30 cellular contexts compared by ENCODE assay signal in the genomic region with DNA sequence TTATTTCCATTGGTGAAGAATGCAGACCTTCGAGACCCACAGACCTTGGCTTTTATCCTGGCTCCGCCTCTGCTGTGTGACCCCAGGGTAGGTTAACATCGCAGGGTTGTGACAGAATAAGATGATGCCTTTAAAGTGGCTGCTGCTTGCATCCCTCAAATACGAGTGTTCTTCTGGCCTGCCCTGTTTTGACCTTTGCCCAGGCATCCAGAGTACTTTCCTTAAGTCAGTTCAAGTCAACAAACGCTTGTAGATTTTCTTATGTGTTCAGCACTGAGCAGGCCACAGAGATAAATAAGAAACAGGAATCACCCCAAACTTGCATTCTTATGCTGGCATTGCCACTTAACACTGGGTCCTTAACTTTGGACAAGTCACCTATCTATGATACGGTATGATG. TPM values are rescaled to one million over a fixed set of nuclear protein-coding genes. Genes with fewer than 3 reads are reported as not detected.
"Had no signal": no experiment of that assay in that cellular context is flagged by ENCODE, and none has a peak within 500 bp of the region (broad histone marks: within the 10 kb centered on the region; RNA-seq: fewer than 3 reads in every experiment).

No MANE protein-coding gene starts in this region.

- H3K4me1 Mint-ChIP-seq: natural killer cell; stimulated activated naive CD8-positive, alpha-beta T cell treated with anti-CD3 and anti-CD28 coated beads, Interleukin-15, amount 100 ng/mL, for 72 hours had no signal

- H3K4me3 Mint-ChIP-seq: mesothelial cell of epicardium; naive B cell; natural killer cell; nephron progenitor cell; neural progenitor cell; stimulated activated naive CD8-positive, alpha-beta T cell treated with anti-CD3 and anti-CD28 coated beads, Interleukin-15, amount 100 ng/mL, for 72 hours; type B pancreatic cell had no signal

- H3K27me3 Mint-ChIP-seq: naive B cell; progenitor cell of endocrine pancreas; stimulated activated naive CD8-positive, alpha-beta T cell treated with anti-CD3 and anti-CD28 coated beads, Interleukin-15, amount 100 ng/mL, for 72 hours; type B pancreatic cell had no signal

- H3K9ac ChIP-seq: neural progenitor cell had no signal

- FAIRE-seq: keratinocyte had no signal

- H3K27me3 ChIP-seq: left lung, neural progenitor cell, neutrophil, ovary, right atrium auricular region, right lobe of liver, tibial nerve, vagina had no signal

- H3K4me1 ChIP-seq: left lung, lower lobe of right lung, neural progenitor cell, right atrium auricular region, vagina had no signal

- H2AFZ ChIP-seq: neural progenitor cell had no signal

- H3K4me3 ChIP-seq: left lung, lower lobe of right lung, neural progenitor cell, ovary, right atrium auricular region, right lobe of liver, tibial nerve, vagina had no signal

- H3K27ac ChIP-seq: left lung, lower lobe of right lung, neural progenitor cell, neutrophil, ovary, right atrium auricular region, right lobe of liver, tibial nerve, vagina had no signal

- H3K27ac Mint-ChIP-seq: mesothelial cell of epicardium, natural killer cell, neural progenitor cell, progenitor cell of endocrine pancreas, type B pancreatic cell had no signal

- DNase-seq: hippocampal formation; kidney glomerular epithelial cell; left cardiac atrium; left lung; lower lobe of right lung; mammary epithelial cell; mesendoderm; naive B cell; natural killer cell; nephron progenitor cell; occipital lobe; ovary; right lobe of liver; stimulated activated CD4-positive, alpha-beta T cell treated with anti-CD3 and anti-CD28 coated beads, Interleukin-12 subunit alpha, Interleukin-12 subunit beta, amount 100 ng/mL, for 4 hours; stimulated activated CD4-positive, alpha-beta T cell treated with anti-CD3 and anti-CD28 coated beads, Interleukin-15, amount 100 ng/mL, for 24 hours; stimulated activated CD4-positive, alpha-beta T cell treated with anti-CD3 and anti-CD28 coated beads, Interleukin-2, amount 100 ng/mL, for 24 hours; stimulated activated CD4-positive, alpha-beta T cell treated with anti-CD3 and anti-CD28 coated beads, Interleukin-4, amount 100 ng/mL, for 1 hour; stimulated activated naive CD4-positive, alpha-beta T cell; stimulated activated naive CD8-positive, alpha-beta T cell treated with anti-CD3 and anti-CD28 coated beads, Interleukin-15, amount 100 ng/mL, for 72 hours; substantia nigra had no signal

- H3K9me3 ChIP-seq: left lung, lower lobe of right lung, neutrophil, ovary, right atrium auricular region, right lobe of liver, tibial nerve, vagina had no signal

- H3K36me3 ChIP-seq: ovary had no signal

- H3K4me2 ChIP-seq: neural progenitor cell had no signal

- ATAC-seq: left cardiac atrium; left lung; lower lobe of right lung; natural killer cell; right lobe of liver; stimulated activated naive CD8-positive, alpha-beta T cell treated with anti-CD3 and anti-CD28 coated beads, Interleukin-15, amount 100 ng/mL, for 72 hours had no signal

RNA-seq across cellular contexts. Expression of gene GPR21, which starts 50.2 kb away (rescaled TPM):
- total RNA-seq: vagina had no signal
- polyA plus RNA-seq: mammary epithelial cell, urinary bladder had no signal
